ENCODE assay signal across 18 cellular contexts in genomic region chr12:114314974-114315720, GRCh38.
DNase-seq lines count a peak whose midpoint lies in the region; ATAC-seq, FAIRE-seq and TF ChIP-seq lines count a peak whose summit lies in the region.
"Had no signal": no experiment of that assay in that cellular context is flagged by ENCODE, and none has a peak within 500 bp of the region (broad histone marks: within the 10 kb centered on the region; RNA-seq: fewer than 3 reads in every experiment).

No MANE protein-coding gene starts in this region.

- no peaks in the 10 kb centered on the region for H3K27me3 Mint-ChIP-seq in activated CD8-positive, alpha-beta T cell treated with anti-CD3 and anti-CD28 coated beads for 36 hours
- H3K27me3 Mint-ChIP-seq: CD4-positive, alpha-beta memory T cell had no signal

- H3K36me3 Mint-ChIP-seq in activated CD8-positive, alpha-beta T cell treated with anti-CD3 and anti-CD28 coated beads for 36 hours (ENCODE audit: low read depth): no peaks in the 10 kb centered on the region
- H3K36me3 Mint-ChIP-seq: CD4-positive, alpha-beta memory T cell; IgD-negative memory B cell had no signal

- TF ChIP-seq POLR2A in GM12891 (IDR thresholded peaks at IDR 0.05; ENCODE audit: low read depth, low read length): no peak

- H3K9me3 ChIP-seq in HEK293 (ENCODE audit: control insufficient read depth, insufficient read depth, low read depth, low read length) (no peaks in the 10 kb centered on the region), SJSA1 (replicated peaks) (no peaks in the 10 kb centered on the region)
- H3K9me3 ChIP-seq: BE2C had no signal

- no peak for DNase-seq in GM12891 (ENCODE audit: insufficient read length, low spot score)
- DNase-seq in SJSA1 (ENCODE audit: low read depth in 1 of 2, low spot score in 2 of 2): no peak
- no peak for DNase-seq in bronchial epithelial cell (ENCODE audit: low read depth)
- no peak for DNase-seq in kidney tubule cell (ENCODE audit: low spot score)
- no peak for DNase-seq in NCI-H2227 (lab: John Stamatoyannopoulos, UW; ENCODE audit: unreplicated experiment)
- DNase-seq in activated CD8-positive, alpha-beta T cell treated with anti-CD3 and anti-CD28 coated beads for 36 hours: no peak
- DNase-seq in Ammon's horn (ENCODE audit: low spot score): no peak
- DNase-seq: BE2C; CD4-positive, alpha-beta memory T cell; DMS79 had no signal

- CTCF ChIA-PET in HEK293 (lab: Yijun Ruan, JAX): interaction anchor here (0.7 kb wide), 1 partner anchor 17 kb away, joined by 3 read pairs; no protein-coding TSS in a partner anchor
- CTCF ChIA-PET in activated CD8-positive, alpha-beta T cell treated with anti-CD3 and anti-CD28 coated beads for 36 hours (lab: Charles Lee): no interaction called here

- H3K27ac Mint-ChIP-seq in activated CD8-positive, alpha-beta T cell treated with anti-CD3 and anti-CD28 coated beads for 36 hours: no peak overlapping the region
- H3K27ac Mint-ChIP-seq: CD4-positive, alpha-beta memory T cell; IgD-negative memory B cell had no signal

- POLR2A ChIA-PET in HEK293 (lab: Yijun Ruan, JAX): no interaction called here
- POLR2A ChIA-PET in activated CD8-positive, alpha-beta T cell treated with anti-CD3 and anti-CD28 coated beads for 36 hours (lab: Charles Lee): no interaction called here

- no peaks in the 10 kb centered on the region for H3K27me3 ChIP-seq in SJSA1 (replicated peaks)
- H3K27me3 ChIP-seq in bronchial epithelial cell (ENCODE audit: control insufficient read depth, insufficient read depth, low read length): no peaks in the 10 kb centered on the region

- H3K27ac ChIP-seq in HEK293 (ENCODE audit: extremely low read depth, low read depth, low read length) (no peak overlapping the region), SJSA1 (peak overlapping the region; percentile 43; the same call in 1 of the 2 replicates)
- H3K27ac ChIP-seq: C4-2B, HL-60, KMS-11 had no signal

- intact Hi-C loops in activated CD8-positive, alpha-beta T cell treated with anti-CD3 and anti-CD28 coated beads for 36 hours (cut with micrococcal nuclease): no loop called here

- no peaks in the 10 kb centered on the region for H3K4me1 Mint-ChIP-seq in activated CD8-positive, alpha-beta T cell treated with anti-CD3 and anti-CD28 coated beads for 36 hours (ENCODE audit: low read depth)
- H3K4me1 Mint-ChIP-seq: CD4-positive, alpha-beta memory T cell; IgD-negative memory B cell had no signal

- H3K36me3 ChIP-seq in HEK293 (ENCODE audit: control insufficient read depth in 2 of 2, insufficient read depth in 1 of 2, low read length in 2 of 2): no peaks in the 10 kb centered on the region
- H3K36me3 ChIP-seq in SJSA1: no peaks in the 10 kb centered on the region
- no peaks in the 10 kb centered on the region for H3K36me3 ChIP-seq in bronchial epithelial cell (ENCODE audit: control insufficient read depth, insufficient read depth, low read length)
- H3K36me3 ChIP-seq: BE2C had no signal

- H3K4me1 ChIP-seq in HEK293 (ENCODE audit: control insufficient read depth, insufficient read depth, low read length): no peaks in the 10 kb centered on the region
- H3K4me1 ChIP-seq in SJSA1 (replicated peaks): peaks cover 20% of the 10 kb centered on the region
- H3K4me1 ChIP-seq: BE2C had no signal

- H3K9me3 Mint-ChIP-seq in activated CD8-positive, alpha-beta T cell treated with anti-CD3 and anti-CD28 coated beads for 36 hours: no peaks in the 10 kb centered on the region
- H3K9me3 Mint-ChIP-seq: CD4-positive, alpha-beta memory T cell had no signal

- H3K4me3 ChIP-seq in HEK293 (ENCODE audit: low read depth, low read length): no peak overlapping the region
- H3K4me3 ChIP-seq in SJSA1: no peak overlapping the region
- H3K4me3 ChIP-seq in bronchial epithelial cell (ENCODE audit: low read depth, low read length): no peak overlapping the region

- FAIRE-seq in GM12891 (lab: Jason Lieb, UNC): peak; percentile 23
- FAIRE-seq in bronchial epithelial cell (lab: Jason Lieb, UNC): peak; percentile 92
- FAIRE-seq: A204.1, GM12892, H54 had no signal

- H3K4me3 Mint-ChIP-seq in activated CD8-positive, alpha-beta T cell treated with anti-CD3 and anti-CD28 coated beads for 36 hours: no peak overlapping the region
- H3K4me3 Mint-ChIP-seq: CD4-positive, alpha-beta memory T cell had no signal

- ATAC-seq in activated CD8-positive, alpha-beta T cell treated with anti-CD3 and anti-CD28 coated beads for 36 hours: no peak

- no peak for TF ChIP-seq CTCF in HEK293 (tag by site-specific recombination; IDR thresholded peaks at IDR 0.05)
- TF ChIP-seq CTCF in bronchial epithelial cell (IDR thresholded peaks at IDR 0.05; ENCODE audit: insufficient read depth, low read length, severe bottlenecking): no peak
- TF ChIP-seq CTCF in activated CD8-positive, alpha-beta T cell treated with anti-CD3 and anti-CD28 coated beads for 36 hours (IDR thresholded peaks at IDR 0.05): no peak

TF ChIP-seq in GM12891, 5 proteins besides CTCF, POLR2A, EP300 and RAD21:
- TF ChIP-seq POU2F2 (IDR thresholded peaks at IDR 0.05; ENCODE audit: low read depth, low read length) (no peak), PAX5 (IDR thresholded peaks at IDR 0.05; ENCODE audit: insufficient read depth, low read length, severe bottlenecking) (no peak), POLR2AphosphoS5 (IDR thresholded peaks at IDR 0.05; ENCODE audit: low read depth, low read length) (no peak), SPI1 (IDR thresholded peaks at IDR 0.05; ENCODE audit: low read depth, low read length) (no peak), TAF1 (IDR thresholded peaks at IDR 0.05; ENCODE audit: low read depth, low read length) (no peak)

TF ChIP-seq in HEK293, 187 proteins besides CTCF, POLR2A, EP300 and RAD21:
- TF ChIP-seq, protein P1, sequence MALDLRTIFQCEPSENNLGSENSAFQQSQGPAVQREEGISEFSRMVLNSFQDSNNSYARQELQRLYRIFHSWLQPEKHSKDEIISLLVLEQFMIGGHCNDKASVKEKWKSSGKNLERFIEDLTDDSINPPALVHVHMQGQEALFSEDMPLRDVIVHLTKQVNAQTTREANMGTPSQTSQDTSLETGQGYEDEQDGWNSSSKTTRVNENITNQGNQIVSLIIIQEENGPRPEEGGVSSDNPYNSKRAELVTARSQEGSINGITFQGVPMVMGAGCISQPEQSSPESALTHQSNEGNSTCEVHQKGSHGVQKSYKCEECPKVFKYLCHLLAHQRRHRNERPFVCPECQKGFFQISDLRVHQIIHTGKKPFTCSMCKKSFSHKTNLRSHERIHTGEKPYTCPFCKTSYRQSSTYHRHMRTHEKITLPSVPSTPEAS (tag by site-specific recombination; IDR thresholded peaks at IDR 0.05): peak; percentile 91
- no peak for TF ChIP-seq ZNF146 (tag by site-specific recombination; IDR thresholded peaks at IDR 0.05)
